1 cellular context compared by ENCODE assay signal in genomic region chr2:177187631-177188312, GRCh38.
TF ChIP-seq lines count a peak whose summit lies in the region.

No MANE protein-coding gene starts in this region.

TF ChIP-seq in HEK293, 187 proteins besides CTCF, POLR2A, EP300 and RAD21 (continued from another document and continues in another):
- 0 out of 2 replicates have a peak, but pooled peaks have one; percentile 31 for TF ChIP-seq ZNF692 (tag by site-specific recombination; IDR thresholded peaks at IDR 0.05)
- no peak for TF ChIP-seq ZNF529 (tag by site-specific recombination; IDR thresholded peaks at IDR 0.05; ENCODE audit: insufficient replicate concordance)
- no peak for TF ChIP-seq ZXDB (tag by site-specific recombination; IDR thresholded peaks at IDR 0.05)
- TF ChIP-seq ZNF121 (tag by site-specific recombination; IDR thresholded peaks at IDR 0.05): no peak
- TF ChIP-seq ZNF223 (tag by site-specific recombination; IDR thresholded peaks at IDR 0.05): no peak
- no peak for TF ChIP-seq MYNN (tag by site-specific recombination; IDR thresholded peaks at IDR 0.05; ENCODE audit: borderline replicate concordance)
- TF ChIP-seq ZNF701 (tag by site-specific recombination; IDR thresholded peaks at IDR 0.05): no peak
- no peak for TF ChIP-seq ZNF398 (tag by site-specific recombination; IDR thresholded peaks at IDR 0.05)
- TF ChIP-seq ZNF24 (tag by site-specific recombination; IDR thresholded peaks at IDR 0.05): peak; percentile 66; the same call in 1 of the 2 replicates
- peak; percentile 67 for TF ChIP-seq FEZF1 (tag by site-specific recombination; IDR thresholded peaks at IDR 0.05)
- no peak for TF ChIP-seq ZNF280C (tag by site-specific recombination; IDR thresholded peaks at IDR 0.05)
- TF ChIP-seq ZNF501 (tag by site-specific recombination; IDR thresholded peaks at IDR 0.05): no peak
- no peak for TF ChIP-seq ZBTB44 (tag by site-specific recombination; IDR thresholded peaks at IDR 0.05)
- no peak for TF ChIP-seq ZNF239 (tag by site-specific recombination; IDR thresholded peaks at IDR 0.05)
- no peak for TF ChIP-seq ZNF214 (tag by site-specific recombination; IDR thresholded peaks at IDR 0.05; ENCODE audit: borderline replicate concordance)
- no peak for TF ChIP-seq ZNF76 (tag by site-specific recombination; IDR thresholded peaks at IDR 0.05; ENCODE audit: borderline replicate concordance, low read depth)
- no peak for TF ChIP-seq ZNF280D (tag by site-specific recombination; IDR thresholded peaks at IDR 0.05)
- no peak for TF ChIP-seq RBAK (tag by site-specific recombination; IDR thresholded peaks at IDR 0.05)
- TF ChIP-seq ZNF140 (tag by site-specific recombination; IDR thresholded peaks at IDR 0.05): no peak
- no peak for TF ChIP-seq ZNF416 (tag by site-specific recombination; IDR thresholded peaks at IDR 0.05)
- TF ChIP-seq ZNF544 (tag by site-specific recombination; IDR thresholded peaks at IDR 0.05): no peak
- TF ChIP-seq KLF16 (tag by site-specific recombination; IDR thresholded peaks at IDR 0.05): peak; percentile 33; the same call in 1 of the 2 replicates
- TF ChIP-seq ZNF704 (tag by site-specific recombination; IDR thresholded peaks at IDR 0.05): no peak
- no peak for TF ChIP-seq ZSCAN16 (tag by site-specific recombination; IDR thresholded peaks at IDR 0.05)
- no peak for TF ChIP-seq BCL11B (tag by site-specific recombination; IDR thresholded peaks at IDR 0.05; ENCODE audit: low read depth)
- no peak for TF ChIP-seq ZNF184 (tag by site-specific recombination; IDR thresholded peaks at IDR 0.05)
- no peak for TF ChIP-seq ZNF768 (tag by site-specific recombination; IDR thresholded peaks at IDR 0.05)
- TF ChIP-seq ATF2 (tag by site-specific recombination; IDR thresholded peaks at IDR 0.05; ENCODE audit: low read depth): peak; percentile 31; the same call in 1 of the 2 replicates
- no peak for TF ChIP-seq ZNF37A (tag by site-specific recombination; IDR thresholded peaks at IDR 0.05)
- no peak for TF ChIP-seq KLF7 (tag by site-specific recombination; IDR thresholded peaks at IDR 0.05; ENCODE audit: borderline replicate concordance)
- no peak for TF ChIP-seq ZNF664 (tag by site-specific recombination; IDR thresholded peaks at IDR 0.05)
- no peak for TF ChIP-seq PRDM6 (tag by site-specific recombination; IDR thresholded peaks at IDR 0.05)
- peak; percentile 71; the same call in 1 of the 2 replicates for TF ChIP-seq HOXD13 (CRISPR knock-in tag; IDR thresholded peaks at IDR 0.05; ENCODE audit: borderline replicate concordance)
- no peak for TF ChIP-seq ZNF777 (tag by site-specific recombination; IDR thresholded peaks at IDR 0.05; ENCODE audit: borderline replicate concordance)
- TF ChIP-seq EGR2 (tag by site-specific recombination; IDR thresholded peaks at IDR 0.05; ENCODE audit: low read depth): no peak
- no peak for TF ChIP-seq ZNF148 (tag by site-specific recombination; IDR thresholded peaks at IDR 0.05; ENCODE audit: borderline replicate concordance)
- no peak for TF ChIP-seq ZNF26 (tag by site-specific recombination; IDR thresholded peaks at IDR 0.05)
- no peak for TF ChIP-seq AEBP2 (tag by site-specific recombination; IDR thresholded peaks at IDR 0.05; ENCODE audit: borderline replicate concordance)
- TF ChIP-seq ZNF561 (tag by site-specific recombination; IDR thresholded peaks at IDR 0.05; ENCODE audit: borderline replicate concordance): no peak
- TF ChIP-seq ZNF837 (tag by site-specific recombination; IDR thresholded peaks at IDR 0.05): no peak
